In the genomic region with DNA sequence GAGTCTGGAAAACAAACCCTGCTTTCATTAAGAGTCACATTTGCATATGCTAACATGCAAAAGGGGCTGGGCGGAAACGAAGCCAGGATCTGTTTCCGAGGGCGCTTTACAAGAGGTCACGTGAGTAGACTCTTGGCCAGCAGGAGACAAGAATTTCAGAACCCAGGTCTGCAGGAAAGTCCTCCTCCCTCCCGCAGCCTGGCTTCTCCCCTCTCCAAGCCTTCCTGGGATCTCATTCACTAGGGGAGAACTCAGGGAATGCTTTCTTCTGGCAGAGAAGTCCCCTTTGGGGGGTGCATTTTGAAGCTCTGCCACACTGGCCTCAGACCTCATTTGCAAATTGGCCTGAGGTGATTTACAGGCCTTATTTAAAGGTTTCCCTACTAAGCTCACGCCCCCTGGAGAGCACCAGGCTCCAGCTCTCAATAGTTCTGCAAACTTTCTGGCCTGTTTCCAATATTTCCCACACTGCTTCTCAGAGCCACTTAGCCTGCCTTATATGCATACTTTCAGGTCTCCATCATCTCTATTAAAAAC, we compare ENCODE assay signal across 9 cellular contexts.
DNase-seq lines count a peak whose midpoint lies in the region; ATAC-seq and TF ChIP-seq lines count a peak whose summit lies in the region.
"Had no signal": no experiment of that assay in that cellular context is flagged by ENCODE, and none has a peak within 500 bp of the region (broad histone marks: within the 10 kb centered on the region; RNA-seq: fewer than 3 reads in every experiment).

No MANE protein-coding gene starts in this region.

- H3K4me3 ChIP-seq in HAP-1 = no peak overlapping the region
- H3K4me3 ChIP-seq in fibroblast of pulmonary artery (replicated peaks; ENCODE audit: low read depth, low read length) = no peak overlapping the region

- no peak overlapping the region for H3K27ac Mint-ChIP-seq in stimulated activated effector memory CD8-positive, alpha-beta T cell treated with anti-CD3 and anti-CD28 coated beads, Interleukin-12 subunit alpha, Interleukin-12 subunit beta, amount 100 ng/mL, for 72 hours

- no peak overlapping the region for H3K4me3 Mint-ChIP-seq in stimulated activated effector memory CD8-positive, alpha-beta T cell treated with anti-CD3 and anti-CD28 coated beads, Interleukin-12 subunit alpha, Interleukin-12 subunit beta, amount 100 ng/mL, for 72 hours
- H3K4me3 Mint-ChIP-seq: naive thymus-derived CD8-positive, alpha-beta T cell had no signal

- H3K27me3 ChIP-seq in HAP-1 (ENCODE audit: low read depth) = no peaks in the 10 kb centered on the region

- TF ChIP-seq CTCF in fibroblast of pulmonary artery (IDR thresholded peaks at IDR 0.05; ENCODE audit: low read length, missing control alignments) = no peak

- peak; percentile 70 to 73 for DNase-seq in HAP-1 (ENCODE audit: low spot score in 2 of 2)
- peak; percentile 95 to 97 for DNase-seq in NCI-H526 (lab: John Stamatoyannopoulos, UW)
- DNase-seq in fibroblast of pulmonary artery (ENCODE audit: low read depth) = peak; percentile 27
- peak; percentile 65 for DNase-seq in pons (ENCODE audit: low spot score)
- DNase-seq in stimulated activated effector memory CD8-positive, alpha-beta T cell treated with anti-CD3 and anti-CD28 coated beads, Interleukin-12 subunit alpha, Interleukin-12 subunit beta, amount 100 ng/mL, for 72 hours (ENCODE audit: low spot score in 2 of 2) = no peak
- no peak for DNase-seq in NOMO-1 (lab: John Stamatoyannopoulos, UW; ENCODE audit: unreplicated experiment in 2 of 2)
- DNase-seq: naive thymus-derived CD8-positive, alpha-beta T cell; NCI-H2171 treated with DMSO at 0.1 percent for 48 hours had no signal

- no peak for ATAC-seq in stimulated activated effector memory CD8-positive, alpha-beta T cell treated with anti-CD3 and anti-CD28 coated beads, Interleukin-12 subunit alpha, Interleukin-12 subunit beta, amount 100 ng/mL, for 72 hours
- ATAC-seq in HG02970 (IDR thresholded peaks at IDR 0.05; ENCODE audit: low FRiP score, unreplicated experiment) = no peak
- ATAC-seq: naive thymus-derived CD8-positive, alpha-beta T cell had no signal

- H3K9me3 ChIP-seq in HAP-1 = no peaks in the 10 kb centered on the region

- in situ Hi-C loops in HAP-1 (cut with MboI; ENCODE audit: low sequenced_read_pairs) = no loop called here

- peaks cover 23% of the 10 kb centered on the region for H3K36me3 Mint-ChIP-seq in stimulated activated effector memory CD8-positive, alpha-beta T cell treated with anti-CD3 and anti-CD28 coated beads, Interleukin-12 subunit alpha, Interleukin-12 subunit beta, amount 100 ng/mL, for 72 hours

- H3K4me1 ChIP-seq in HAP-1 = peaks cover 7% of the 10 kb centered on the region

- no peaks in the 10 kb centered on the region for H3K36me3 ChIP-seq in HAP-1 (replicated peaks)

- no peaks in the 10 kb centered on the region for H3K9me3 Mint-ChIP-seq in stimulated activated effector memory CD8-positive, alpha-beta T cell treated with anti-CD3 and anti-CD28 coated beads, Interleukin-12 subunit alpha, Interleukin-12 subunit beta, amount 100 ng/mL, for 72 hours
- H3K9me3 Mint-ChIP-seq: naive thymus-derived CD8-positive, alpha-beta T cell had no signal

- no peaks in the 10 kb centered on the region for H3K4me1 Mint-ChIP-seq in stimulated activated effector memory CD8-positive, alpha-beta T cell treated with anti-CD3 and anti-CD28 coated beads, Interleukin-12 subunit alpha, Interleukin-12 subunit beta, amount 100 ng/mL, for 72 hours

Comparison
In these comparisons a context has a peak if more than half of its experiments do, and no peak if none do; other contexts are left out.
1. DNase-seq: peak in HAP-1 (2 of 2), NCI-H526 (2 of 2), fibroblast of pulmonary artery (single experiment) and pons (single experiment); none in stimulated activated effector memory CD8-positive, alpha-beta T cell treated with anti-CD3 and anti-CD28 coated beads, Interleukin-12 subunit alpha, Interleukin-12 subunit beta, amount 100 ng/mL, for 72 hours (0 of 2) and NOMO-1 (0 of 2).